Comparison of ENCODE assay signal across 11 cellular contexts in genomic region chr2:188298937-188299371, GRCh38. TPM values are rescaled to one million over a fixed set of nuclear protein-coding genes. Genes with fewer than 3 reads are reported as not detected.
DNase-seq lines count a peak whose midpoint lies in the region; ATAC-seq, FAIRE-seq and TF ChIP-seq lines count a peak whose summit lies in the region.
"Not testable (repeated sequence)": the region's sequence is repeated elsewhere in the genome, so short reads cannot be mapped to it uniquely, and the experiment has no call there.
"Had no signal": no experiment of that assay in that cellular context is flagged by ENCODE, and none has a peak within 500 bp of the region (broad histone marks: within the 10 kb centered on the region; RNA-seq: fewer than 3 reads in every experiment).

No MANE protein-coding gene starts in this region.

- not testable (repeated sequence) for H3K9me3 ChIP-seq in colonic mucosa; iPS-18a (ENCODE audit: control insufficient read depth, low read depth, low read length)

- intact Hi-C loops in colonic mucosa (cut with DNase I): not testable (repeated sequence)

- not testable (repeated sequence) for H3K36me3 ChIP-seq in colonic mucosa; iPS-18a (ENCODE audit: control insufficient read depth, low read depth, low read length)

- H3K9ac ChIP-seq in colonic mucosa (ENCODE audit: low read depth in 2 of 2, low read length in 2 of 2); iPS-18a (ENCODE audit: low read length): not testable (repeated sequence)

- H3K4me3 ChIP-seq in colonic mucosa: not testable (repeated sequence)
- peak overlapping the region; percentile 7 for H3K4me3 ChIP-seq in iPS-18a (ENCODE audit: low read length)

- peak; percentile 96 for FAIRE-seq in HTR-8/SVneo (lab: Jason Lieb, UNC)

- not testable (repeated sequence) for TF ChIP-seq CTCF in colonic mucosa (IDR thresholded peaks at IDR 0.05); nephron progenitor cell (IDR thresholded peaks at IDR 0.05); type B pancreatic cell (conservative IDR thresholded peaks at IDR 0.05)

- not testable (repeated sequence) for H3K4me1 Mint-ChIP-seq in activated T-cell treated with anti-CD3 and anti-CD28 coated beads, Interleukin-2, amount 50 U/mL, for 72 hours (ENCODE audit: low read depth)
- H3K4me1 Mint-ChIP-seq in nephron progenitor cell: peaks cover 38% of the 10 kb centered on the region
- peaks cover 23% of the 10 kb centered on the region for H3K4me1 Mint-ChIP-seq in type B pancreatic cell (ENCODE audit: unreplicated experiment)

- H3K36me3 Mint-ChIP-seq in activated T-cell treated with anti-CD3 and anti-CD28 coated beads, Interleukin-2, amount 50 U/mL, for 72 hours (ENCODE audit: insufficient read depth in 2 of 2); nephron progenitor cell (ENCODE audit: low read depth): not testable (repeated sequence)
- peaks cover 19% of the 10 kb centered on the region for H3K36me3 Mint-ChIP-seq in type B pancreatic cell

- H3K27ac Mint-ChIP-seq in activated T-cell treated with anti-CD3 and anti-CD28 coated beads, Interleukin-2, amount 50 U/mL, for 72 hours: not testable (repeated sequence)
- H3K27ac Mint-ChIP-seq in nephron progenitor cell: peak overlapping the region; percentile 53
- H3K27ac Mint-ChIP-seq in type B pancreatic cell: peak overlapping the region; percentile 67

- H3K27ac ChIP-seq in colonic mucosa; iPS-18a (ENCODE audit: low read length): not testable (repeated sequence)

- H3K4me3 Mint-ChIP-seq in activated T-cell treated with anti-CD3 and anti-CD28 coated beads, Interleukin-2, amount 50 U/mL, for 72 hours; nephron progenitor cell; type B pancreatic cell: not testable (repeated sequence)

- peak; percentile 60 to 62 for ATAC-seq in activated T-cell treated with anti-CD3 and anti-CD28 coated beads, Interleukin-2, amount 50 U/mL, for 72 hours (replicated peaks in 1 of 2)

- H3K4me1 ChIP-seq in colonic mucosa: not testable (repeated sequence)
- peaks cover 58% of the 10 kb centered on the region for H3K4me1 ChIP-seq in iPS-18a (ENCODE audit: control insufficient read depth, low read depth, low read length)

- peak; percentile 93 for DNase-seq in DMS53 (lab: John Stamatoyannopoulos, UW)
- not testable (repeated sequence) for DNase-seq in HTR-8/SVneo (ENCODE audit: insufficient read length, low spot score); nephron progenitor cell; type B pancreatic cell (ENCODE audit: extremely low spot score, unreplicated experiment)
- DNase-seq in RKO (ENCODE audit: low spot score): peak; percentile 70
- DNase-seq in activated T-cell treated with anti-CD3 and anti-CD28 coated beads, Interleukin-2, amount 50 U/mL, for 72 hours: peak in 1 of 2 donors; percentile 4
- peak; percentile 24 for DNase-seq in colonic mucosa

- H3K9me3 Mint-ChIP-seq in activated T-cell treated with anti-CD3 and anti-CD28 coated beads, Interleukin-2, amount 50 U/mL, for 72 hours; nephron progenitor cell; type B pancreatic cell: not testable (repeated sequence)

- not testable (repeated sequence) for H3K27me3 ChIP-seq in colonic mucosa; iPS-18a (ENCODE audit: control insufficient read depth, insufficient read depth, low read length)

- H3K27me3 Mint-ChIP-seq in activated T-cell treated with anti-CD3 and anti-CD28 coated beads, Interleukin-2, amount 50 U/mL, for 72 hours (ENCODE audit: low read depth); nephron progenitor cell (ENCODE audit: low read depth, poor library complexity); type B pancreatic cell: not testable (repeated sequence)

RNA-seq across cellular contexts. Expression of gene GULP1, which starts 7.3 kb away (rescaled TPM):
- not detected for total RNA-seq in activated T-cell treated with anti-CD3 and anti-CD28 coated beads, Interleukin-2, amount 50 U/mL, for 72 hours
- total RNA-seq in colonic mucosa (10 to 100 TPM; 10.4 to 11.8 TPM), type B pancreatic cell (ENCODE audit: low replicate concordance) (26.3 and 49.0 TPM in 2 replicates)
- total RNA-seq: activated CD4-positive, alpha-beta T cell treated with anti-CD3 and anti-CD28 coated beads, Interleukin-2, amount 10 ng/mL, durations not matched to agents 7 days and 5 days; activated naive CD8-positive, alpha-beta T cell treated with anti-CD3 and anti-CD28 coated beads, Interleukin-2, amount 10 ng/mL, durations not matched to agents 7 days and 5 days; CD8-positive, alpha-beta memory T cell had no signal

Comparison
In these comparisons a context has a peak if more than half of its experiments do, and no peak if none do; other contexts are left out.
1. RNA of gene GULP1, which starts 7.3 kb away (total RNA-seq): 26.3 to 49.0 TPM in type B pancreatic cell and 10.4 to 11.8 TPM in colonic mucosa; not detected in activated T-cell treated with anti-CD3 and anti-CD28 coated beads, Interleukin-2, amount 50 U/mL, for 72 hours; every median in the first group is over 10 times any median in the second.